Comparison of ENCODE assay signal across 18 cellular contexts in genomic region chr4:31334086-31334910, GRCh38.
"Had no signal": no experiment of that assay in that cellular context is flagged by ENCODE, and none has a peak within 500 bp of the region (broad histone marks: within the 10 kb centered on the region; RNA-seq: fewer than 3 reads in every experiment).

No MANE protein-coding gene starts in this region.

- H3K4me1 ChIP-seq: gastroesophageal sphincter, right atrium auricular region, sigmoid colon, stomach, transverse colon had no signal

- FAIRE-seq: endothelial cell of umbilical vein had no signal

- H3K4me3 ChIP-seq: gastroesophageal sphincter, mucosa of descending colon, ovary, right atrium auricular region, sigmoid colon, skin epidermis, stomach, thoracic aorta, transverse colon had no signal

- ATAC-seq: gastroesophageal sphincter; left lobe of liver; mucosa of descending colon; naive thymus-derived CD8-positive, alpha-beta T cell had no signal

- H3K9me3 ChIP-seq: gastroesophageal sphincter, mucosa of descending colon, ovary, right atrium auricular region, stomach, thoracic aorta, transverse colon had no signal

- H3K27me3 ChIP-seq: gastroesophageal sphincter, ovary, right atrium auricular region, sigmoid colon, stomach, transverse colon had no signal

- H3K27ac ChIP-seq: gastroesophageal sphincter, ovary, right atrium auricular region, sigmoid colon, skin epidermis, stomach, thoracic aorta, transverse colon had no signal

- DNase-seq: erythroblast; glutamatergic neuron; islet precursor cell; mammary epithelial cell; mucosa of descending colon; naive thymus-derived CD8-positive, alpha-beta T cell; ovary; sigmoid colon; stimulated activated naive CD4-positive, alpha-beta T cell; stomach; substantia nigra; transverse colon had no signal

- H3K36me3 ChIP-seq: gastroesophageal sphincter, ovary, right atrium auricular region, sigmoid colon, stomach, thoracic aorta, transverse colon had no signal
